29 cellular contexts compared by ENCODE assay signal in the genomic region with DNA sequence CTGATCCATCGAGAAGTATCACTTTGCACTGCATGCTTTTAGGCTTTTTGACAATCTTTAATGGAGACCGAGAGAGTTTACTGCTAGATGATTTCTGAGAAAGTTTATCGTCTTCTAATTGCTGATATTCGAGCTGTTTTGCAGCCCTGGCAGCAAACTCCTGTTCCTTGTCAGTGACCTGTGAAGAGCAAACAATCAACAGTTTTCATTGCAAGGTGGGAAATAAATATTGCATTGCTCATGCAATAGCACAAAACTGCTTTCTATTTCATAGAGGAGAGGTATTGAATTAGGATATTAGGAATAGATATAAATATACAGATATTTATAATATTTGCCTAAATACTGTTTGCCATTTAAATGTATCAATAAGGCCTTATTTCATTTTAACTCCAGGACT.
"Had no signal": no experiment of that assay in that cellular context is flagged by ENCODE, and none has a peak within 500 bp of the region (broad histone marks: within the 10 kb centered on the region; RNA-seq: fewer than 3 reads in every experiment).

No MANE protein-coding gene starts in this region.

- DNase-seq: activated CD4-positive, alpha-beta memory T cell treated with anti-CD3 and anti-CD28 coated beads for 36 hours; activated CD4-positive, alpha-beta T cell treated with anti-CD3 and anti-CD28 coated beads, Interleukin-2, amount 10 ng/mL, durations not matched to agents 24 days and 14 days; activated CD4-positive, CD25-positive, alpha-beta regulatory T cell treated with anti-CD3 and anti-CD28 coated beads, Interleukin-2, amount 50 U/mL, for 72 hours; activated CD8-positive, alpha-beta memory T cell treated with anti-CD3 and anti-CD28 coated beads, Interleukin-2, amount 50 U/mL, for 48 hours; activated gamma-delta T cell; activated naive CD4-positive, alpha-beta T cell treated with anti-CD3 and anti-CD28 coated beads, Interleukin-2, amount 10 ng/mL, durations not matched to agents 7 days and 5 days; activated naive CD8-positive, alpha-beta T cell treated with anti-CD3 and anti-CD28 coated beads, Interleukin-2, amount 10 ng/mL, durations not matched to agents 7 days and 5 days; activated T-cell treated with anti-CD3 and anti-CD28 coated beads, Interleukin-2, amount 50 U/mL, for 24 hours; brain microvascular endothelial cell; central memory CD4-positive, alpha-beta T cell; endodermal cell; foreskin fibroblast; head of caudate nucleus; hippocampal formation; midbrain; naive thymus-derived CD4-positive, alpha-beta T cell; ovary; psoas muscle; stimulated activated CD4-positive, alpha-beta T cell treated with anti-CD3 and anti-CD28 coated beads, Interleukin-15, amount 100 ng/mL, for 24 hours; stimulated activated CD4-positive, alpha-beta T cell treated with anti-CD3 and anti-CD28 coated beads, Interleukin-2, amount 100 ng/mL, for 24 hours; stimulated activated naive B cell treated with anti-CD40 and anti-IgM and Interleukin-4, amounts not matched to agents 10 μg/mL and 1 μg/mL and 100 μg/mL, for 72 hours; stomach; T-helper 9 cell; thyroid gland; upper lobe of right lung; WERI-Rb-1 had no signal

- H3K4me1 ChIP-seq: ascending aorta, psoas muscle, stomach, upper lobe of right lung had no signal

- H3K27ac Mint-ChIP-seq: activated CD4-positive, alpha-beta memory T cell treated with anti-CD3 and anti-CD28 coated beads for 36 hours; activated CD4-positive, alpha-beta T cell treated with anti-CD3 and anti-CD28 coated beads, Interleukin-2, amount 10 ng/mL, durations not matched to agents 24 days and 14 days; activated naive CD4-positive, alpha-beta T cell treated with anti-CD3 and anti-CD28 coated beads, Interleukin-2, amount 10 ng/mL, durations not matched to agents 7 days and 5 days; activated naive CD8-positive, alpha-beta T cell treated with anti-CD3 and anti-CD28 coated beads, Interleukin-2, amount 10 ng/mL, durations not matched to agents 7 days and 5 days; activated T-cell treated with anti-CD3 and anti-CD28 coated beads, Interleukin-2, amount 50 U/mL, for 24 hours; dendritic cell treated with granulocyte-macrophage colony-stimulating factor and Interleukin-4, amounts not matched to agents 40 ng/mL and 50 ng/mL, for 4 days; endodermal cell; naive thymus-derived CD4-positive, alpha-beta T cell; stimulated activated naive B cell treated with anti-CD40 and anti-IgM and Interleukin-4, amounts not matched to agents 10 μg/mL and 1 μg/mL and 100 μg/mL, for 72 hours had no signal

- H3K27me3 ChIP-seq: ascending aorta, brain microvascular endothelial cell, ovary, stomach, thyroid gland, upper lobe of right lung had no signal

- H3K27me3 Mint-ChIP-seq: dendritic cell treated with granulocyte-macrophage colony-stimulating factor and Interleukin-4, amounts not matched to agents 40 ng/mL and 50 ng/mL, for 4 days had no signal

- H3K36me3 ChIP-seq: ascending aorta, brain microvascular endothelial cell, ovary, thyroid gland, upper lobe of right lung had no signal

- H3K36me3 Mint-ChIP-seq: activated CD4-positive, alpha-beta memory T cell treated with anti-CD3 and anti-CD28 coated beads for 36 hours; activated naive CD4-positive, alpha-beta T cell treated with anti-CD3 and anti-CD28 coated beads, Interleukin-2, amount 10 ng/mL, durations not matched to agents 7 days and 5 days; stimulated activated naive B cell treated with anti-CD40 and anti-IgM and Interleukin-4, amounts not matched to agents 10 μg/mL and 1 μg/mL and 100 μg/mL, for 72 hours had no signal

- H3K9me3 Mint-ChIP-seq: activated CD4-positive, alpha-beta memory T cell treated with anti-CD3 and anti-CD28 coated beads for 36 hours; activated CD4-positive, alpha-beta T cell treated with anti-CD3 and anti-CD28 coated beads, Interleukin-2, amount 10 ng/mL, durations not matched to agents 24 days and 14 days; activated naive CD4-positive, alpha-beta T cell treated with anti-CD3 and anti-CD28 coated beads, Interleukin-2, amount 10 ng/mL, durations not matched to agents 7 days and 5 days; endodermal cell had no signal

- H3K4me1 Mint-ChIP-seq: activated CD4-positive, alpha-beta T cell treated with anti-CD3 and anti-CD28 coated beads, Interleukin-2, amount 10 ng/mL, durations not matched to agents 24 days and 14 days; activated naive CD4-positive, alpha-beta T cell treated with anti-CD3 and anti-CD28 coated beads, Interleukin-2, amount 10 ng/mL, durations not matched to agents 7 days and 5 days; activated naive CD8-positive, alpha-beta T cell treated with anti-CD3 and anti-CD28 coated beads, Interleukin-2, amount 10 ng/mL, durations not matched to agents 7 days and 5 days; stimulated activated naive B cell treated with anti-CD40 and anti-IgM and Interleukin-4, amounts not matched to agents 10 μg/mL and 1 μg/mL and 100 μg/mL, for 72 hours had no signal

- H3K4me3 ChIP-seq: ascending aorta, ovary, psoas muscle, stomach, thyroid gland, upper lobe of right lung had no signal

- H3K4me3 Mint-ChIP-seq: activated CD4-positive, alpha-beta memory T cell treated with anti-CD3 and anti-CD28 coated beads for 36 hours; activated CD4-positive, alpha-beta T cell treated with anti-CD3 and anti-CD28 coated beads, Interleukin-2, amount 10 ng/mL, durations not matched to agents 24 days and 14 days; activated naive CD4-positive, alpha-beta T cell treated with anti-CD3 and anti-CD28 coated beads, Interleukin-2, amount 10 ng/mL, durations not matched to agents 7 days and 5 days; activated naive CD8-positive, alpha-beta T cell treated with anti-CD3 and anti-CD28 coated beads, Interleukin-2, amount 10 ng/mL, durations not matched to agents 7 days and 5 days; activated T-cell treated with anti-CD3 and anti-CD28 coated beads, Interleukin-2, amount 50 U/mL, for 24 hours; dendritic cell treated with granulocyte-macrophage colony-stimulating factor and Interleukin-4, amounts not matched to agents 40 ng/mL and 50 ng/mL, for 4 days; endodermal cell; naive thymus-derived CD4-positive, alpha-beta T cell; stimulated activated naive B cell treated with anti-CD40 and anti-IgM and Interleukin-4, amounts not matched to agents 10 μg/mL and 1 μg/mL and 100 μg/mL, for 72 hours had no signal

- H3K27ac ChIP-seq: ascending aorta, ovary, psoas muscle, stomach, thyroid gland, upper lobe of right lung, WERI-Rb-1 had no signal

- ATAC-seq: esophagus mucosa; naive thymus-derived CD4-positive, alpha-beta T cell; psoas muscle; stimulated activated naive B cell treated with anti-CD40 and anti-IgM and Interleukin-4, amounts not matched to agents 10 μg/mL and 1 μg/mL and 100 μg/mL, for 72 hours; upper lobe of right lung had no signal

- H3K9me3 ChIP-seq: ascending aorta, ovary, psoas muscle, thyroid gland, upper lobe of right lung had no signal
